In genomic region chr1:36565576-36566501, GRCh38 we compare ENCODE assay signal across 25 cellular contexts.
DNase-seq lines count a peak whose midpoint lies in the region; ATAC-seq and TF ChIP-seq lines count a peak whose summit lies in the region.
"Had no signal": no experiment of that assay in that cellular context is flagged by ENCODE, and none has a peak within 500 bp of the region (broad histone marks: within the 10 kb centered on the region; RNA-seq: fewer than 3 reads in every experiment).

No MANE protein-coding gene starts in this region.

- WGBS in sigmoid colon, 2 donors, result 74 to 76% methylated on average over 7 of the region's 7 CpGs

- no peaks in the 10 kb centered on the region for H4K20me1 ChIP-seq in Karpas-422 (ENCODE audit: insufficient read depth, low read depth, low read length)

- H3K36me3 Mint-ChIP-seq in activated CD4-positive, alpha-beta T cell treated with anti-CD3 and anti-CD28 coated beads, Interleukin-2, amount 10 ng/mL, durations not matched to agents 24 days and 14 days (ENCODE audit: low read depth), result no peaks in the 10 kb centered on the region
- H3K36me3 Mint-ChIP-seq: activated naive CD8-positive, alpha-beta T cell treated with anti-CD3 and anti-CD28 coated beads, Interleukin-2, amount 10 ng/mL, durations not matched to agents 7 days and 5 days; IgD-negative memory B cell; memory B cell had no signal

- H3K27me3 Mint-ChIP-seq in activated CD4-positive, alpha-beta T cell treated with anti-CD3 and anti-CD28 coated beads, Interleukin-2, amount 10 ng/mL, durations not matched to agents 24 days and 14 days, result peaks cover 4% of the 10 kb centered on the region
- H3K27me3 Mint-ChIP-seq: activated CD4-positive, alpha-beta T cell treated with anti-CD3 and anti-CD28 coated beads for 36 hours; stimulated activated naive CD8-positive, alpha-beta T cell treated with anti-CD3 and anti-CD28 coated beads, Interleukin-15, Interleukin-2, amounts not matched to agents 100 ng/mL and 50 ng/mL, for 24 hours had no signal

- TF ChIP-seq POLR2A in sigmoid colon (IDR thresholded peaks at IDR 0.05), result no peak

- TF ChIP-seq CTCF in sigmoid colon (IDR thresholded peaks at IDR 0.05), result no peak

- no peak overlapping the region for H3K27ac Mint-ChIP-seq in activated CD4-positive, alpha-beta T cell treated with anti-CD3 and anti-CD28 coated beads, Interleukin-2, amount 10 ng/mL, durations not matched to agents 24 days and 14 days
- H3K27ac Mint-ChIP-seq: activated CD4-positive, alpha-beta T cell treated with anti-CD3 and anti-CD28 coated beads for 36 hours; activated naive CD8-positive, alpha-beta T cell treated with anti-CD3 and anti-CD28 coated beads, Interleukin-2, amount 10 ng/mL, durations not matched to agents 7 days and 5 days; memory B cell; stimulated activated naive CD8-positive, alpha-beta T cell treated with anti-CD3 and anti-CD28 coated beads, Interleukin-15, Interleukin-2, amounts not matched to agents 100 ng/mL and 50 ng/mL, for 24 hours had no signal

- no peak overlapping the region for H2AFZ ChIP-seq in Karpas-422 (ENCODE audit: low read length)

- H3K9me2 ChIP-seq in Karpas-422 (replicated peaks; ENCODE audit: insufficient read depth, low read length), result no peaks in the 10 kb centered on the region

- peaks cover 2% of the 10 kb centered on the region; the same call in 1 of the 2 replicates for H3K27me3 ChIP-seq in H7 (ENCODE audit: control insufficient read depth, insufficient read depth, low read length)
- no peaks in the 10 kb centered on the region for H3K27me3 ChIP-seq in Karpas-422 (ENCODE audit: low read length)
- H3K27me3 ChIP-seq in sigmoid colon, result no peaks in the 10 kb centered on the region
- H3K27me3 ChIP-seq: ascending aorta; BLaER1 treated with 17β-estradiol and CSF1 and Interleukin-3, amounts not matched to agents 10 nM and 100 nM; colonic mucosa; pancreas had no signal

- H3K9me3 ChIP-seq in Karpas-422 (ENCODE audit: low read length) (no peaks in the 10 kb centered on the region), sigmoid colon (no peaks in the 10 kb centered on the region)
- H3K9me3 ChIP-seq: ascending aorta; BLaER1 treated with 17β-estradiol and CSF1 and Interleukin-3, amounts not matched to agents 10 nM and 100 nM; Caco-2; colonic mucosa; pancreas had no signal

- no peak overlapping the region for H3K9ac ChIP-seq in Karpas-422 (ENCODE audit: low read length)
- H3K9ac ChIP-seq: BLaER1 treated with 17β-estradiol and CSF1 and Interleukin-3, amounts not matched to agents 10 nM and 100 nM had no signal

- no peaks in the 10 kb centered on the region for H3K4me1 Mint-ChIP-seq in activated CD4-positive, alpha-beta T cell treated with anti-CD3 and anti-CD28 coated beads, Interleukin-2, amount 10 ng/mL, durations not matched to agents 24 days and 14 days
- H3K4me1 Mint-ChIP-seq: activated CD4-positive, alpha-beta T cell treated with anti-CD3 and anti-CD28 coated beads for 36 hours; activated naive CD8-positive, alpha-beta T cell treated with anti-CD3 and anti-CD28 coated beads, Interleukin-2, amount 10 ng/mL, durations not matched to agents 7 days and 5 days; IgD-negative memory B cell; memory B cell; neural crest cell had no signal

- H3K4me1 ChIP-seq in Karpas-422 (ENCODE audit: low read length) (no peaks in the 10 kb centered on the region), sigmoid colon (no peaks in the 10 kb centered on the region)
- H3K4me1 ChIP-seq: ascending aorta, Caco-2, colonic mucosa, pancreas had no signal

- no peaks in the 10 kb centered on the region for H3K9me3 Mint-ChIP-seq in activated CD4-positive, alpha-beta T cell treated with anti-CD3 and anti-CD28 coated beads, Interleukin-2, amount 10 ng/mL, durations not matched to agents 24 days and 14 days
- H3K9me3 Mint-ChIP-seq: activated naive CD8-positive, alpha-beta T cell treated with anti-CD3 and anti-CD28 coated beads, Interleukin-2, amount 10 ng/mL, durations not matched to agents 7 days and 5 days; IgD-negative memory B cell; memory B cell; neural crest cell; stimulated activated naive CD8-positive, alpha-beta T cell treated with anti-CD3 and anti-CD28 coated beads, Interleukin-15, Interleukin-2, amounts not matched to agents 100 ng/mL and 50 ng/mL, for 24 hours had no signal

- ATAC-seq in HG03280 (IDR thresholded peaks at IDR 0.05; ENCODE audit: unreplicated experiment), result no peak
- ATAC-seq: activated CD4-positive, alpha-beta T cell treated with anti-CD3 and anti-CD28 coated beads for 36 hours; pancreas had no signal

- no peak overlapping the region for H3K4me3 ChIP-seq in H7 (ENCODE audit: insufficient read depth, low read depth, low read length)
- H3K4me3 ChIP-seq in Karpas-422 (ENCODE audit: low read length), result no peak overlapping the region
- H3K4me3 ChIP-seq in sigmoid colon, result no peak overlapping the region
- H3K4me3 ChIP-seq: ascending aorta; BLaER1 treated with 17β-estradiol and CSF1 and Interleukin-3, amounts not matched to agents 10 nM and 100 nM; colonic mucosa; pancreas had no signal

- H3K4me2 ChIP-seq in Karpas-422 (ENCODE audit: low read depth, low read length, poor library complexity, severe bottlenecking), result no peak overlapping the region
- H3K4me2 ChIP-seq: BLaER1 treated with 17β-estradiol and CSF1 and Interleukin-3, amounts not matched to agents 10 nM and 100 nM had no signal

- no peaks in the 10 kb centered on the region for H3K36me3 ChIP-seq in H7 (replicated peaks; ENCODE audit: control insufficient read depth, insufficient read depth, low read length)
- H3K36me3 ChIP-seq in Karpas-422 (ENCODE audit: insufficient read depth, low read length), result no peaks in the 10 kb centered on the region
- no peaks in the 10 kb centered on the region for H3K36me3 ChIP-seq in sigmoid colon
- H3K36me3 ChIP-seq: ascending aorta; BLaER1 treated with 17β-estradiol and CSF1 and Interleukin-3, amounts not matched to agents 10 nM and 100 nM; colonic mucosa; pancreas had no signal

- H3K79me2 ChIP-seq in Karpas-422 (ENCODE audit: low read length), result no peaks in the 10 kb centered on the region

- DNase-seq in H7 (peak; percentile 56), Karpas-422 (peak; percentile 45), ecto neural progenitor cell (ENCODE audit: low spot score) (peak; percentile 15), sigmoid colon (peak; percentile 33), CD1c-positive myeloid dendritic cell (ENCODE audit: extremely low spot score) (no peak)
- DNase-seq in activated CD4-positive, alpha-beta T cell treated with anti-CD3 and anti-CD28 coated beads, Interleukin-2, amount 10 ng/mL, durations not matched to agents 24 days and 14 days, result no peak
- DNase-seq: activated CD4-positive, alpha-beta T cell treated with anti-CD3 and anti-CD28 coated beads for 36 hours; activated naive CD8-positive, alpha-beta T cell treated with anti-CD3 and anti-CD28 coated beads, Interleukin-2, amount 10 ng/mL, durations not matched to agents 7 days and 5 days; Caco-2; colonic mucosa; DMS53; effector memory CD4-positive, alpha-beta T cell; NCI-H1092; NCI-H1694 treated with DMSO at 0.1 percent for 48 hours; NCI-H2171; pancreas; Right ventricle myocardium superior; stimulated activated CD4-positive, alpha-beta T cell treated with anti-CD3 and anti-CD28 coated beads, Interleukin-2, amount 100 ng/mL, for 24 hours had no signal

- intact Hi-C loops in sigmoid colon (cut with DNase I), result no loop called here
- intact Hi-C loops in activated CD4-positive, alpha-beta T cell treated with anti-CD3 and anti-CD28 coated beads, Interleukin-2, amount 10 ng/mL, durations not matched to agents 24 days and 14 days (cut with micrococcal nuclease), result no loop called here

- TF ChIP-seq EP300 in sigmoid colon (IDR thresholded peaks at IDR 0.05), result no peak

- H3K4me3 Mint-ChIP-seq in activated CD4-positive, alpha-beta T cell treated with anti-CD3 and anti-CD28 coated beads, Interleukin-2, amount 10 ng/mL, durations not matched to agents 24 days and 14 days, result no peak overlapping the region
- H3K4me3 Mint-ChIP-seq: activated CD4-positive, alpha-beta T cell treated with anti-CD3 and anti-CD28 coated beads for 36 hours; activated naive CD8-positive, alpha-beta T cell treated with anti-CD3 and anti-CD28 coated beads, Interleukin-2, amount 10 ng/mL, durations not matched to agents 7 days and 5 days; memory B cell; neural crest cell; stimulated activated naive CD8-positive, alpha-beta T cell treated with anti-CD3 and anti-CD28 coated beads, Interleukin-15, Interleukin-2, amounts not matched to agents 100 ng/mL and 50 ng/mL, for 24 hours had no signal

- H3K27ac ChIP-seq in Karpas-422 (ENCODE audit: low read length), result no peak overlapping the region
- no peak overlapping the region for H3K27ac ChIP-seq in sigmoid colon
- H3K27ac ChIP-seq: ascending aorta; BLaER1 treated with 17β-estradiol and CSF1 and Interleukin-3, amounts not matched to agents 10 nM and 100 nM; colonic mucosa; pancreas had no signal

Comparison
In these comparisons a context has a peak if more than half of its experiments do, and no peak if none do; other contexts are left out.
1. DNase-seq: peak in H7 (single experiment), Karpas-422 (single experiment), ecto neural progenitor cell (single experiment) and sigmoid colon (single experiment); none in activated CD4-positive, alpha-beta T cell treated with anti-CD3 and anti-CD28 coated beads, Interleukin-2, amount 10 ng/mL, durations not matched to agents 24 days and 14 days (single experiment) and CD1c-positive myeloid dendritic cell (single experiment).